ENCODE assay signal across 2 cellular contexts in the genomic region with DNA sequence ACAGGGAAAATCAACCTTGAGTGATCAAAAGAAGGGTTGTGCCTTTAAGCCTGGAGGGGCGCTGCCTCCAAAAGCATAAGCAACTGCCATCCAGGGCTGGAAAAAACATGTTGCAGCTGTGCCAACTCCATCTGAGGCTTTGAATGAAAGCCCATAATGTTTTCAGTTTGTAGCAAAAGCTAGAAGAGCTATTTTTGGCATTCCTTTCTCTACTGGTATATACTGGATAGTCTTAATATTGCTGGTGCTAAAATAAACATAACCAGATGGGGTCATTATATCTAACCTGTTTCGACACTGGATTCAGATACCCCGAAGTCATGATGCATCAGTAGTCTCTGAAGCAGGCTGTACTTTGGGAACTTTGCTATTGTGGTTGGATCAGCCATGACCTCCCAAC.
TF ChIP-seq lines count a peak whose summit lies in the region.

No MANE protein-coding gene starts in this region.

TF ChIP-seq in liver, 16 proteins besides CTCF, POLR2A, EP300 and RAD21:
- TF ChIP-seq JUND (IDR thresholded peaks at IDR 0.05) (no peak), NR2F2 (IDR thresholded peaks at IDR 0.05) (peak; percentile 65), HNF4A (conservative IDR thresholded peaks at IDR 0.05) (no peak)

TF ChIP-seq in HepG2, 621 proteins besides CTCF, POLR2A, EP300 and RAD21:
- TF ChIP-seq SSRP1 (CRISPR knock-in tag; IDR thresholded peaks at IDR 0.05) (no peak), NR1H2 (CRISPR knock-in tag; IDR thresholded peaks at IDR 0.05; ENCODE audit: borderline replicate concordance, low read depth) (no peak), NCOA2 (CRISPR knock-in tag; IDR thresholded peaks at IDR 0.05) (no peak), ZNF446 (CRISPR knock-in tag; IDR thresholded peaks at IDR 0.05) (no peak), ZNF333 (CRISPR knock-in tag; IDR thresholded peaks at IDR 0.05; ENCODE audit: borderline replicate concordance) (no peak), ARNT2 (CRISPR knock-in tag; IDR thresholded peaks at IDR 0.05; ENCODE audit: low read depth) (no peak), NR3C1 (CRISPR knock-in tag; IDR thresholded peaks at IDR 0.05) (no peak), HCFC1 (IDR thresholded peaks at IDR 0.05; ENCODE audit: low read depth, low read length) (no peak), ZNF737 (CRISPR knock-in tag; IDR thresholded peaks at IDR 0.05; ENCODE audit: borderline replicate concordance) (no peak), ZBTB3 (CRISPR knock-in tag; IDR thresholded peaks at IDR 0.05; ENCODE audit: borderline replicate concordance, low read depth) (no peak), KDM4B (CRISPR knock-in tag; IDR thresholded peaks at IDR 0.05) (no peak), ZFP36 (IDR thresholded peaks at IDR 0.05; ENCODE audit: borderline replicate concordance, low read depth, low read length, partially characterized antibody) (no peak), SUZ12 (IDR thresholded peaks at IDR 0.05; ENCODE audit: low read depth, low read length) (no peak), FOXO1 (CRISPR knock-in tag; IDR thresholded peaks at IDR 0.05) (no peak), THAP11 (CRISPR knock-in tag; IDR thresholded peaks at IDR 0.05) (no peak), ZNF781 (CRISPR knock-in tag; IDR thresholded peaks at IDR 0.05; ENCODE audit: borderline replicate concordance, not compliant biosample characterization) (no peak)
- TF ChIP-seq, protein P1, sequence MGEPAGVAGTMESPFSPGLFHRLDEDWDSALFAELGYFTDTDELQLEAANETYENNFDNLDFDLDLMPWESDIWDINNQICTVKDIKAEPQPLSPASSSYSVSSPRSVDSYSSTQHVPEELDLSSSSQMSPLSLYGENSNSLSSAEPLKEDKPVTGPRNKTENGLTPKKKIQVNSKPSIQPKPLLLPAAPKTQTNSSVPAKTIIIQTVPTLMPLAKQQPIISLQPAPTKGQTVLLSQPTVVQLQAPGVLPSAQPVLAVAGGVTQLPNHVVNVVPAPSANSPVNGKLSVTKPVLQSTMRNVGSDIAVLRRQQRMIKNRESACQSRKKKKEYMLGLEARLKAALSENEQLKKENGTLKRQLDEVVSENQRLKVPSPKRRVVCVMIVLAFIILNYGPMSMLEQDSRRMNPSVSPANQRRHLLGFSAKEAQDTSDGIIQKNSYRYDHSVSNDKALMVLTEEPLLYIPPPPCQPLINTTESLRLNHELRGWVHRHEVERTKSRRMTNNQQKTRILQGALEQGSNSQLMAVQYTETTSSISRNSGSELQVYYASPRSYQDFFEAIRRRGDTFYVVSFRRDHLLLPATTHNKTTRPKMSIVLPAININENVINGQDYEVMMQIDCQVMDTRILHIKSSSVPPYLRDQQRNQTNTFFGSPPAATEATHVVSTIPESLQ (CRISPR knock-in tag; conservative IDR thresholded peaks at IDR 0.05): no peak
- TF ChIP-seq, protein P2, sequence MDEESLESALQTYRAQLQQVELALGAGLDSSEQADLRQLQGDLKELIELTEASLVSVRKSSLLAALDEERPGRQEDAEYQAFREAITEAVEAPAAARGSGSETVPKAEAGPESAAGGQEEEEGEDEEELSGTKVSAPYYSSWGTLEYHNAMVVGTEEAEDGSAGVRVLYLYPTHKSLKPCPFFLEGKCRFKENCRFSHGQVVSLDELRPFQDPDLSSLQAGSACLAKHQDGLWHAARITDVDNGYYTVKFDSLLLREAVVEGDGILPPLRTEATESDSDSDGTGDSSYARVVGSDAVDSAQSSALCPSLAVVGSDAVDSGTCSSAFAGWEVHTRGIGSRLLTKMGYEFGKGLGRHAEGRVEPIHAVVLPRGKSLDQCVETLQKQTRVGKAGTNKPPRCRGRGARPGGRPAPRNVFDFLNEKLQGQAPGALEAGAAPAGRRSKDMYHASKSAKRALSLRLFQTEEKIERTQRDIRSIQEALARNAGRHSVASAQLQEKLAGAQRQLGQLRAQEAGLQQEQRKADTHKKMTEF (CRISPR knock-in tag; IDR thresholded peaks at IDR 0.05): no peak
- TF ChIP-seq, protein P3, sequence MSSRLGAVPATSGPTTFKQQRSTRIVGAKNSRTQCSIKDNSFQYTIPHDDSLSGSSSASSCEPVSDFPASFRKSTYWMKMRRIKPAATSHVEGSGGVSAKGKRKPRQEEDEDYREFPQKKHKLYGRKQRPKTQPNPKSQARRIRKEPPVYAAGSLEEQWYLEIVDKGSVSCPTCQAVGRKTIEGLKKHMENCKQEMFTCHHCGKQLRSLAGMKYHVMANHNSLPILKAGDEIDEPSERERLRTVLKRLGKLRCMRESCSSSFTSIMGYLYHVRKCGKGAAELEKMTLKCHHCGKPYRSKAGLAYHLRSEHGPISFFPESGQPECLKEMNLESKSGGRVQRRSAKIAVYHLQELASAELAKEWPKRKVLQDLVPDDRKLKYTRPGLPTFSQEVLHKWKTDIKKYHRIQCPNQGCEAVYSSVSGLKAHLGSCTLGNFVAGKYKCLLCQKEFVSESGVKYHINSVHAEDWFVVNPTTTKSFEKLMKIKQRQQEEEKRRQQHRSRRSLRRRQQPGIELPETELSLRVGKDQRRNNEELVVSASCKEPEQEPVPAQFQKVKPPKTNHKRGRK (CRISPR knock-in tag; IDR thresholded peaks at IDR 0.05): no peak
